8 cellular contexts compared by ENCODE assay signal in genomic region chr7:66629222-66629658, GRCh38. TPM values are rescaled to one million over a fixed set of nuclear protein-coding genes. Genes with fewer than 3 reads are reported as not detected.
A peak's percentile ranks its signal among the peaks of the same experiment; 100 is the strongest.
DNase-seq lines count a peak whose midpoint lies in the region; ATAC-seq and TF ChIP-seq lines count a peak whose summit lies in the region.

No MANE protein-coding gene starts in this region.

- no peaks in the 10 kb centered on the region for H3K36me3 ChIP-seq in mucosa of descending colon (ENCODE audit: low read depth)

- peak overlapping the region; percentile 98 for H3K27ac Mint-ChIP-seq in dendritic cell treated with granulocyte-macrophage colony-stimulating factor and Interleukin-4, amounts not matched to agents 40 ng/mL and 50 ng/mL, for 4 days

- peaks cover 12% of the 10 kb centered on the region for H3K4me1 ChIP-seq in mucosa of descending colon (ENCODE audit: low read depth)

- no peaks in the 10 kb centered on the region for H3K9me3 ChIP-seq in mucosa of descending colon

- H3K27me3 Mint-ChIP-seq in dendritic cell treated with granulocyte-macrophage colony-stimulating factor and Interleukin-4, amounts not matched to agents 40 ng/mL and 50 ng/mL, for 4 days: peaks cover 17% of the 10 kb centered on the region

- peak; percentile 3 for ATAC-seq in GM19438 (IDR thresholded peaks at IDR 0.05; ENCODE audit: low read depth, unreplicated experiment)
- ATAC-seq in mucosa of descending colon: peak; percentile 15
- no peak for ATAC-seq in GM18505 (IDR thresholded peaks at IDR 0.05; ENCODE audit: unreplicated experiment)

- peak overlapping the region; percentile 84 for H3K4me3 Mint-ChIP-seq in dendritic cell treated with granulocyte-macrophage colony-stimulating factor and Interleukin-4, amounts not matched to agents 40 ng/mL and 50 ng/mL, for 4 days

- H3K4me3 ChIP-seq in NB4 (ENCODE audit: low read depth, low read length) (peak overlapping the region; percentile 47), mucosa of descending colon (peak overlapping the region; percentile 51)

- H3K4me1 Mint-ChIP-seq in dendritic cell treated with granulocyte-macrophage colony-stimulating factor and Interleukin-4, amounts not matched to agents 40 ng/mL and 50 ng/mL, for 4 days (ENCODE audit: low read depth): peaks cover 54% of the 10 kb centered on the region

- intact Hi-C loops in dendritic cell treated with granulocyte-macrophage colony-stimulating factor and Interleukin-4, amounts not matched to agents 40 ng/mL and 50 ng/mL, for 4 days (cut with micrococcal nuclease): loop anchor here (1.0 kb wide), 1 partner anchor 25 kb away; no protein-coding TSS in a partner anchor
- intact Hi-C loops in mucosa of descending colon (cut with DNase I, micrococcal nuclease): no loop called here

- H3K36me3 Mint-ChIP-seq in dendritic cell treated with granulocyte-macrophage colony-stimulating factor and Interleukin-4, amounts not matched to agents 40 ng/mL and 50 ng/mL, for 4 days (ENCODE audit: low read depth): peaks cover 34% of the 10 kb centered on the region

- TF ChIP-seq CTCF in NB4 (IDR thresholded peaks at IDR 0.05; ENCODE audit: low read depth, low read length) (no peak), mucosa of descending colon (IDR thresholded peaks at IDR 0.05) (no peak)

- DNase-seq in NB4 (ENCODE audit: low read depth) (no peak), mucosa of descending colon (peak in 2 of 3 donors; percentile 57 to 73), SKM-1 (lab: John Stamatoyannopoulos, UW; ENCODE audit: unreplicated experiment) (no peak), COR-L47 (lab: John Stamatoyannopoulos, UW) (no peak), COLO668 (lab: John Stamatoyannopoulos, UW; ENCODE audit: unreplicated experiment) (no peak)

- TF ChIP-seq POLR2A in NB4 (IDR thresholded peaks at IDR 0.05; ENCODE audit: extremely low read depth, insufficient read length) (no peak), GM18505 (IDR thresholded peaks at IDR 0.05; ENCODE audit: borderline replicate concordance, extremely low read depth, insufficient read depth, insufficient read length) (no peak)

- H3K9me3 Mint-ChIP-seq in dendritic cell treated with granulocyte-macrophage colony-stimulating factor and Interleukin-4, amounts not matched to agents 40 ng/mL and 50 ng/mL, for 4 days: no peaks in the 10 kb centered on the region

RNA-seq across cellular contexts. Expression of gene KCTD7, which starts 0.6 kb away (rescaled TPM):
- total RNA-seq in mucosa of descending colon: 10 to 100 TPM in 1 of 3 donors, 1 to 10 TPM in 2; 7.4 to 24.8 (median 8.5) TPM

Comparison
In these comparisons a context has a peak if more than half of its experiments do, and no peak if none do; other contexts are left out.
1. DNase-seq: peak in mucosa of descending colon (2 of 3); none in NB4 (single experiment), SKM-1 (single experiment), COR-L47 (single experiment) and COLO668 (single experiment).